ENCODE assay signal across 10 cellular contexts in the genomic region with DNA sequence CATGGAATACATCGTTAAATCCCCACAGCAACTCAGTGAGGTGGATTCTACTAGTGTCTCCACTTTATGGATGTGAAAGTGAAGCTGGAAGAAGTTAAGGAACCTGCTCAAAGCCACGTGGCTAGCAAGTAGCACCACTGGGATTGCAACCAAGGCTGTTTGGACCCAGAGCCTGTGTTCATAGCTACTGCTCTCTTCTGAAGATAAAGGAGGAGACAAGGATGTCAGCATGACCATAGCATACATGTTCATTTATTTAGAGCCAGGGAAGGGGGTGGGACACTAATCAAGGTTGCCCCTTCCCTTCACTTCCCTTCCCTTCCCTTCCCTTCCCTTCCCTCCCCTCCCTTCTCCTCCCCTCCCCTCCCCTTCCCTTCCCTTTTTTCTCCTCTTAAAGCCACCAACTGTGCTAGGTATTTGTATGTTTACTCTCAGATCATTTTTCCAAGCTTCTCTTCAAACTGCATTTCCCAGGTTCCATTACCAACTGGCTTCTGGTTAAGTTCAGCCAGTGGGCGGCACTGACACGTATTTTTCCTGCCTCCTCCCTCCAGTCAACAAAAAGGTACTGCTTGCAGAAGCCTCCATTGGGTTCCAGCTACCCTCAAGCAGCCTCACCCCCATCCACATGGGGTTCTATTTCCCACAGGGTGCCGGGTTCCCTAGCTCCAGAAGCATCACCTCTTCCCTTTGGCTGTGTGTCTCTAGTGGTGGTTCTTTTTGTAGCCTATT.
A peak's percentile ranks its signal among the peaks of the same experiment; 100 is the strongest.
DNase-seq lines count a peak whose midpoint lies in the region; TF ChIP-seq lines count a peak whose summit lies in the region.
"Had no signal": no experiment of that assay in that cellular context is flagged by ENCODE, and none has a peak within 500 bp of the region (broad histone marks: within the 10 kb centered on the region; RNA-seq: fewer than 3 reads in every experiment).

No MANE protein-coding gene starts in this region.

- no peaks in the 10 kb centered on the region for H3K36me3 ChIP-seq in skeletal muscle tissue (ENCODE audit: control insufficient read depth in 3 of 3, insufficient read depth in 3 of 3, low read length in 3 of 3)

- H3K9ac ChIP-seq in skeletal muscle tissue (ENCODE audit: low read depth in 1 of 3, low read length in 3 of 3) = no peak overlapping the region

- H3K4me3 ChIP-seq in skeletal muscle tissue (ENCODE audit: low read length in 3 of 3) = no peak overlapping the region
- H3K4me3 ChIP-seq: A549, PC-9 had no signal

- TF ChIP-seq POLR2A in erythroblast (IDR thresholded peaks at IDR 0.05; ENCODE audit: low read length) = no peak

- H3K27me3 ChIP-seq in skeletal muscle tissue (ENCODE audit: control insufficient read depth in 3 of 3, insufficient read depth in 3 of 3, low read length in 3 of 3) = no peaks in the 10 kb centered on the region

- H3K9me3 ChIP-seq in skeletal muscle tissue (ENCODE audit: control insufficient read depth in 3 of 3, low read length in 3 of 3) = no peaks in the 10 kb centered on the region
- H3K9me3 ChIP-seq: A549 had no signal

- in situ Hi-C loops in G401 (cut with HindIII; ENCODE audit: low sequenced_read_pairs) = no loop called here

- H3K4me1 ChIP-seq in skeletal muscle tissue (ENCODE audit: control insufficient read depth in 3 of 3, insufficient read depth in 3 of 3, low read length in 3 of 3) = peaks cover 7 to 25% (median 20%) of the 10 kb centered on the region in 3 donors

- DNase-seq in NOMO-1 treated with DMSO at 0.1 percent for 48 hours (lab: John Stamatoyannopoulos, UW; ENCODE audit: unreplicated experiment) (peak; percentile 50), NOMO-1 treated with dmso at 0.1 percent for 144 hours (lab: John Stamatoyannopoulos, UW; ENCODE audit: unreplicated experiment) (no peak), OCI-M2 (lab: John Stamatoyannopoulos, UW; ENCODE audit: unreplicated experiment) (peak; percentile 61), erythroblast (lab: John Stamatoyannopoulos, UW) (peak; percentile 45 to 62), T1000 (lab: John Stamatoyannopoulos, UW) (no peak), G401 (ENCODE audit: low spot score) (no peak), hypothalamus (lab: John Stamatoyannopoulos, UW) (no peak)
- DNase-seq: PC-9 had no signal

- peak overlapping the region; percentile 50 for H3K27ac ChIP-seq in skeletal muscle tissue (ENCODE audit: low read depth, low read length)
- H3K27ac ChIP-seq: PC-9 had no signal

Comparison
In these comparisons a context has a peak if more than half of its experiments do, and no peak if none do; other contexts are left out.
1. DNase-seq: peak in NOMO-1 treated with DMSO at 0.1 percent for 48 hours (single experiment), OCI-M2 (single experiment) and erythroblast (2 of 2); none in NOMO-1 treated with dmso at 0.1 percent for 144 hours (single experiment), T1000 (single experiment), G401 (single experiment) and hypothalamus (0 of 51).